In genomic region chr1:82777240-82777639, GRCh38 we compare ENCODE assay signal across 22 cellular contexts.
DNase-seq lines count a peak whose midpoint lies in the region; ATAC-seq, FAIRE-seq and TF ChIP-seq lines count a peak whose summit lies in the region.
"Had no signal": no experiment of that assay in that cellular context is flagged by ENCODE, and none has a peak within 500 bp of the region (broad histone marks: within the 10 kb centered on the region; RNA-seq: fewer than 3 reads in every experiment).

No MANE protein-coding gene starts in this region.

- H3K79me1 ChIP-seq in H1 (ENCODE audit: low read depth, low read length): no peaks in the 10 kb centered on the region

- no peak overlapping the region for H4K5ac ChIP-seq in H1 (ENCODE audit: insufficient read length, low read depth, low read length)

- H3K4me3 ChIP-seq in SU-DHL-6 (ENCODE audit: insufficient read depth, low read length, poor library complexity, severe bottlenecking): no peak overlapping the region
- H3K4me3 ChIP-seq in H1 (ENCODE audit: extremely low read depth in 1 of 4, insufficient read depth in 2 of 4, low read depth in 3 of 4, low read length in 4 of 4): no peak overlapping the region
- H3K4me3 ChIP-seq: GM12878 had no signal

- H3K9me3 Mint-ChIP-seq in T-helper 2 cell treated with Interferon-gamma antibody and Interleukin-4, amounts not matched to agents 5 μg/mL and 100 μg/mL, for 36 hours: no peaks in the 10 kb centered on the region

- H3K27ac Mint-ChIP-seq in T-helper 2 cell treated with Interferon-gamma antibody and Interleukin-4, amounts not matched to agents 5 μg/mL and 100 μg/mL, for 36 hours: peak overlapping the region; percentile 63
- H3K27ac Mint-ChIP-seq: CD8-positive, alpha-beta T cell had no signal

- H3K4me3 Mint-ChIP-seq in T-helper 2 cell treated with Interferon-gamma antibody and Interleukin-4, amounts not matched to agents 5 μg/mL and 100 μg/mL, for 36 hours: peak overlapping the region; percentile 4
- H3K4me3 Mint-ChIP-seq: CD8-positive, alpha-beta T cell had no signal

- peaks cover 8% of the 10 kb centered on the region for H3K4me1 Mint-ChIP-seq in T-helper 2 cell treated with Interferon-gamma antibody and Interleukin-4, amounts not matched to agents 5 μg/mL and 100 μg/mL, for 36 hours (ENCODE audit: low read depth)

- no peak overlapping the region for H3K27ac ChIP-seq in SU-DHL-6 (ENCODE audit: low read depth, low read length)
- H3K27ac ChIP-seq in H1 (ENCODE audit: low read depth, low read length): no peak overlapping the region; the same call in 1 of the 2 replicates

- no peak for DNase-seq in T-helper 2 cell treated with Interferon-gamma antibody and Interleukin-4, amounts not matched to agents 5 μg/mL and 100 μg/mL, for 36 hours (ENCODE audit: low spot score)
- DNase-seq in H1 (ENCODE audit: low read depth in 1 of 2, low spot score in 2 of 2) (no peak), posterior vena cava (ENCODE audit: low spot score) (peak; percentile 72), T-helper 9 cell (no peak)
- DNase-seq: C1 segment of cervical spinal cord; Caco-2; CD8-positive, alpha-beta T cell; EL; GDM1; Karpas-422; NCI-H1092; NCI-H1436; NCI-H187 treated with DMSO at 0.1 percent for 48 hours; NCI-H524 treated with DMSO at 0.1 percent for 48 hours; NCI-H774; SK-N-SH had no signal

- H3K23ac ChIP-seq in H1 (ENCODE audit: insufficient read length): no peak overlapping the region

- H3F3A ChIP-seq in SU-DHL-6 (ENCODE audit: insufficient read depth): no peaks in the 10 kb centered on the region

- no peak overlapping the region for H3K4ac ChIP-seq in H1 (replicated peaks; ENCODE audit: insufficient read length, low read depth, low read length)

- H3K79me2 ChIP-seq in SU-DHL-6 (ENCODE audit: insufficient read depth, low read length) (no peaks in the 10 kb centered on the region), H1 (ENCODE audit: control insufficient read depth in 1 of 2, insufficient read depth in 2 of 2, low read length in 2 of 2) (no peaks in the 10 kb centered on the region)

- H3K9me3 ChIP-seq in SU-DHL-6 (ENCODE audit: insufficient read depth, low read length) (no peaks in the 10 kb centered on the region; the same call in 1 of the 2 replicates), H1 (ENCODE audit: insufficient read depth in 2 of 2, low read depth in 1 of 2, low read length in 1 of 2) (peaks cover 0 to 4% of the 10 kb centered on the region in 2 experiments; a peak in 2 of 4 replicates)
- H3K9me3 ChIP-seq: Caco-2, SK-N-SH had no signal

- no peak for FAIRE-seq in H1 (lab: Jason Lieb, UNC)
- FAIRE-seq: GM12878, HepG2, RCC 7860 had no signal

- H3K4me1 ChIP-seq in H1 (replicated peaks in 1 of 4; ENCODE audit: control insufficient read depth in 3 of 4, insufficient read depth in 4 of 4, low read length in 3 of 4): no peaks in the 10 kb centered on the region
- H3K4me1 ChIP-seq: Caco-2 had no signal

- H3K36me3 ChIP-seq in SU-DHL-6 (ENCODE audit: low read length) (no peaks in the 10 kb centered on the region), H1 (ENCODE audit: control insufficient read depth in 2 of 4, insufficient read depth in 4 of 4, low read length in 3 of 4) (peaks cover 0 to 2% (median 0%) of the 10 kb centered on the region in 4 experiments; a peak in 1 of 8 replicates)

- peak overlapping the region; percentile 24 for H2AFZ ChIP-seq in SU-DHL-6 (ENCODE audit: low read depth, low read length, severe bottlenecking)
- H2AFZ ChIP-seq in H1 (ENCODE audit: low read length): no peak overlapping the region

- no peak for TF ChIP-seq RAD21 in H1 (IDR thresholded peaks at IDR 0.05 in 1 of 2, conservative IDR thresholded peaks at IDR 0.05 in 1 of 2; ENCODE audit: low read depth in 2 of 2, low read length in 2 of 2)

- ATAC-seq in HG03342 (IDR thresholded peaks at IDR 0.05; ENCODE audit: unreplicated experiment): no peak
- no peak for ATAC-seq in HG03159 (IDR thresholded peaks at IDR 0.05; ENCODE audit: unreplicated experiment)
- ATAC-seq: CD8-positive, alpha-beta T cell; GM12878; HepG2 had no signal

- H3K36me3 Mint-ChIP-seq in T-helper 2 cell treated with Interferon-gamma antibody and Interleukin-4, amounts not matched to agents 5 μg/mL and 100 μg/mL, for 36 hours (ENCODE audit: low read depth): no peaks in the 10 kb centered on the region
- H3K36me3 Mint-ChIP-seq: CD8-positive, alpha-beta T cell had no signal

- TF ChIP-seq CTCF in SU-DHL-6 (IDR thresholded peaks at IDR 0.05; ENCODE audit: insufficient read depth, low read length, poor library complexity, severe bottlenecking) (no peak), H1 (IDR thresholded peaks at IDR 0.05; ENCODE audit: control extremely low read depth in 1 of 3, insufficient read depth in 1 of 3, low read depth in 1 of 3, low read length in 3 of 3) (no peak)

- WGBS in H1 (ENCODE audit: extremely low coverage in 1 of 2, insufficient coverage in 1 of 2, insufficient read length in 1 of 2, insufficient replicate concordance in 2 of 2, low coverage in 1 of 2, low lambda C conversion rate in 2 of 2, missing lambda C conversion rate in 1 of 2), 2 experiments: 84% methylated on average over 8 of the region's 12 CpGs; no CpG with 5 or more reads in 1 of the 2 experiments

- H3K9ac ChIP-seq in SU-DHL-6 (ENCODE audit: low read length) (no peak overlapping the region), H1 (replicated peaks in 1 of 4; ENCODE audit: extremely low read depth in 1 of 4, low read depth in 3 of 4, low read length in 3 of 4) (no peak overlapping the region)
- H3K9ac ChIP-seq: SK-N-SH had no signal

- CTCF ChIA-PET in H1 (lab: Charles Lee; ENCODE audit: partially characterized antibody): interaction anchor here (0.5 to 1.6 kb wide), 4 partner anchors 11 to 1948 kb away, joined by 3 to 7 read pairs (median 3); no protein-coding TSS in a partner anchor

- POLR2A ChIA-PET in H1 (lab: Charles Lee; ENCODE audit: partially characterized antibody): no interaction called here

- H2BK20ac ChIP-seq in H1 (ENCODE audit: low read length): no peak overlapping the region

- no peak for TF ChIP-seq POLR2A in H1 (IDR thresholded peaks at IDR 0.05; ENCODE audit: control extremely low read depth in 1 of 2, low read depth in 2 of 2, low read length in 2 of 2)

- no peaks in the 10 kb centered on the region for H4K20me1 ChIP-seq in SU-DHL-6 (ENCODE audit: low read depth, low read length)
- H4K20me1 ChIP-seq in H1 (replicated peaks in 1 of 2; ENCODE audit: control insufficient read depth in 1 of 2, insufficient read depth in 2 of 2, low read length in 2 of 2): no peaks in the 10 kb centered on the region

- H3K27me3 Mint-ChIP-seq in T-helper 2 cell treated with Interferon-gamma antibody and Interleukin-4, amounts not matched to agents 5 μg/mL and 100 μg/mL, for 36 hours (ENCODE audit: low read depth): no peaks in the 10 kb centered on the region

- H4K8ac ChIP-seq in H1 (ENCODE audit: extremely low read depth, insufficient read depth, low read length): no peak overlapping the region

- H3K14ac ChIP-seq in H1 (ENCODE audit: insufficient read length): no peak overlapping the region

- H3K9me2 ChIP-seq in SU-DHL-6 (replicated peaks; ENCODE audit: insufficient read depth, low read length): no peaks in the 10 kb centered on the region
- H3K9me2 ChIP-seq: SK-N-SH had no signal

- no peaks in the 10 kb centered on the region for H3K23me2 ChIP-seq in H1 (ENCODE audit: low read depth, low read length)

- H3K27me3 ChIP-seq in SU-DHL-6 (ENCODE audit: low read length) (no peaks in the 10 kb centered on the region), H1 (replicated peaks in 1 of 4; ENCODE audit: control insufficient read depth in 3 of 4, extremely low read depth in 1 of 4, insufficient read depth in 3 of 4, low read length in 3 of 4) (no peaks in the 10 kb centered on the region)

- TF ChIP-seq EP300 in H1 (IDR thresholded peaks at IDR 0.05; ENCODE audit: borderline replicate concordance in 1 of 2, low read depth in 2 of 2, low read length in 2 of 2): no peak

- no peak overlapping the region for H2BK5ac ChIP-seq in H1 (ENCODE audit: low read depth, low read length)

- no peak overlapping the region for H3K56ac ChIP-seq in H1 (replicated peaks; ENCODE audit: insufficient read length, low read depth, low read length)

- H2BK15ac ChIP-seq in H1 (ENCODE audit: low read length): no peak overlapping the region

- no peak overlapping the region for H3K4me2 ChIP-seq in SU-DHL-6 (ENCODE audit: low read depth, low read length, poor library complexity, severe bottlenecking)
- H3K4me2 ChIP-seq in H1 (ENCODE audit: insufficient read depth in 1 of 2, low read depth in 2 of 2, low read length in 2 of 2): no peak overlapping the region
- H3K4me2 ChIP-seq: SK-N-SH had no signal

- H2BK120ac ChIP-seq in H1 (replicated peaks; ENCODE audit: low read depth, low read length): no peak overlapping the region

- peak overlapping the region; percentile 40; the same call in 1 of the 2 replicates for H2BK12ac ChIP-seq in H1 (ENCODE audit: low read depth, low read length)

- H4K91ac ChIP-seq in H1 (replicated peaks; ENCODE audit: insufficient read length, low read length): no peak overlapping the region

- H2AK5ac ChIP-seq in H1 (ENCODE audit: low read depth, low read length): no peak overlapping the region; the same call in 1 of the 2 replicates

- intact Hi-C loops in posterior vena cava (cut with DNase I): no loop called here

- H3K18ac ChIP-seq in H1 (ENCODE audit: extremely low read depth, low read length): no peak overlapping the region

TF ChIP-seq in H1, 55 proteins besides CTCF, POLR2A, EP300 and RAD21:
- TF ChIP-seq CHD1 (IDR thresholded peaks at IDR 0.05; ENCODE audit: low read depth, low read length): no peak
